In genomic region chr1:11653616-11654570, GRCh38 we compare ENCODE assay signal across 8 cellular contexts. TPM values are rescaled to one million over a fixed set of nuclear protein-coding genes. Genes with fewer than 3 reads are reported as not detected.
A peak's percentile ranks its signal among the peaks of the same experiment; 100 is the strongest.
DNase-seq lines count a peak whose midpoint lies in the region; ATAC-seq and TF ChIP-seq lines count a peak whose summit lies in the region.

FBXO2 (minus strand) TSS chr1:11654429; CDS start chr1:11654340, 89 bp downstream.

- H3K4me1 Mint-ChIP-seq in MCF 10A (ENCODE audit: insufficient read depth, unreplicated experiment): no peaks in the 10 kb centered on the region
- peaks cover 17 to 30% of the 10 kb centered on the region in 2 donors for H3K4me1 Mint-ChIP-seq in stimulated activated naive B cell treated with anti-CD40 and anti-IgM and Interleukin-4, amounts not matched to agents 10 μg/mL and 1 μg/mL and 100 μg/mL, for 72 hours

- H3K27ac Mint-ChIP-seq in MCF 10A (ENCODE audit: low read depth, unreplicated experiment): no peak within 1 kb of the TSS
- H3K27ac Mint-ChIP-seq in stimulated activated naive B cell treated with anti-CD40 and anti-IgM and Interleukin-4, amounts not matched to agents 10 μg/mL and 1 μg/mL and 100 μg/mL, for 72 hours: peak within 1 kb of the TSS; percentile 20

- ATAC-seq in GM18867 (IDR thresholded peaks at IDR 0.05; ENCODE audit: unreplicated experiment) (peak; percentile 21), GM19035 (IDR thresholded peaks at IDR 0.05; ENCODE audit: unreplicated experiment) (no peak), GM18858 (IDR thresholded peaks at IDR 0.05; ENCODE audit: unreplicated experiment) (no peak)
- ATAC-seq in stimulated activated naive B cell treated with anti-CD40 and anti-IgM and Interleukin-4, amounts not matched to agents 10 μg/mL and 1 μg/mL and 100 μg/mL, for 72 hours (replicated peaks): peak; percentile 29 to 47

- H3K36me3 ChIP-seq in HUES6 (ENCODE audit: control insufficient read depth, insufficient read depth, low read length) (peaks cover 20% of the 10 kb centered on the region), kidney epithelial cell (ENCODE audit: control insufficient read depth, insufficient read depth, low read length) (peaks cover 1% of the 10 kb centered on the region)

- peaks cover 53% of the 10 kb centered on the region for H3K27me3 ChIP-seq in HUES6 (ENCODE audit: control insufficient read depth, insufficient read depth, low read length)
- peaks cover 11% of the 10 kb centered on the region for H3K27me3 ChIP-seq in kidney epithelial cell (ENCODE audit: control insufficient read depth, insufficient read depth, low read length)

- intact Hi-C loops in MCF 10A (cut with micrococcal nuclease): no loop called here

- no peaks in the 10 kb centered on the region for H3K9me3 Mint-ChIP-seq in MCF 10A (ENCODE audit: unreplicated experiment)
- H3K9me3 Mint-ChIP-seq in stimulated activated naive B cell treated with anti-CD40 and anti-IgM and Interleukin-4, amounts not matched to agents 10 μg/mL and 1 μg/mL and 100 μg/mL, for 72 hours: no peaks in the 10 kb centered on the region

- no peak within 1 kb of the TSS for H3K27ac ChIP-seq in HUES6 (ENCODE audit: low read depth, low read length)

- BruUV-seq in MCF 10A (replicated peaks; lab: Mats Ljungman, UMichigan): no TSS peak

- H3K4me1 ChIP-seq in HUES6 (ENCODE audit: control insufficient read depth, insufficient read depth, low read length): peaks cover 42% of the 10 kb centered on the region

- TF ChIP-seq CTCF in MCF 10A (IDR thresholded peaks at IDR 0.05; ENCODE audit: unreplicated experiment) (no peak), kidney epithelial cell (IDR thresholded peaks at IDR 0.05; ENCODE audit: insufficient read depth, low read length, poor library complexity, severe bottlenecking) (no peak)

- CTCF ChIA-PET in MCF 10A (lab: Yijun Ruan, JAX): interaction anchor here (0.6 to 4.4 kb wide), 10 partner anchors 10 to 428 kb away, joined by 3 to 28 read pairs (median 4); partner anchors contain the start of gene FBXO6

- H3K27me3 Mint-ChIP-seq in MCF 10A (ENCODE audit: insufficient read depth, unreplicated experiment): no peaks in the 10 kb centered on the region
- peaks cover 5 to 7% of the 10 kb centered on the region in 2 donors for H3K27me3 Mint-ChIP-seq in stimulated activated naive B cell treated with anti-CD40 and anti-IgM and Interleukin-4, amounts not matched to agents 10 μg/mL and 1 μg/mL and 100 μg/mL, for 72 hours

- H3K9me3 ChIP-seq in HUES6 (ENCODE audit: control insufficient read depth, insufficient read depth, low read depth, low read length): no peaks in the 10 kb centered on the region

- H3K9ac ChIP-seq in HUES6 (ENCODE audit: low read length): peak within 1 kb of the TSS; percentile 58

- peaks cover 22% of the 10 kb centered on the region for H3K36me3 Mint-ChIP-seq in MCF 10A (ENCODE audit: insufficient read depth, unreplicated experiment)
- peaks cover 4 to 7% of the 10 kb centered on the region in 2 donors for H3K36me3 Mint-ChIP-seq in stimulated activated naive B cell treated with anti-CD40 and anti-IgM and Interleukin-4, amounts not matched to agents 10 μg/mL and 1 μg/mL and 100 μg/mL, for 72 hours

- peak within 1 kb of the TSS; percentile 83 for H3K4me3 ChIP-seq in HUES6 (ENCODE audit: low read depth, low read length)
- H3K4me3 ChIP-seq in kidney epithelial cell (ENCODE audit: low read depth, low read length): peak within 1 kb of the TSS; percentile 84

- DNase-seq in MCF 10A (ENCODE audit: unreplicated experiment) (peak; percentile 52), kidney epithelial cell (ENCODE audit: low read depth) (no peak), A172 (ENCODE audit: low spot score) (no peak)
- DNase-seq in stimulated activated naive B cell treated with anti-CD40 and anti-IgM and Interleukin-4, amounts not matched to agents 10 μg/mL and 1 μg/mL and 100 μg/mL, for 72 hours: no peak

- peak within 1 kb of the TSS; percentile 76 for H3K4me3 Mint-ChIP-seq in MCF 10A (ENCODE audit: unreplicated experiment)
- H3K4me3 Mint-ChIP-seq in stimulated activated naive B cell treated with anti-CD40 and anti-IgM and Interleukin-4, amounts not matched to agents 10 μg/mL and 1 μg/mL and 100 μg/mL, for 72 hours: peak within 1 kb of the TSS; percentile 80 to 87

- POLR2A ChIA-PET in MCF 10A (lab: Yijun Ruan, JAX): interaction anchor here (0.6 to 2.6 kb wide), 16 partner anchors 11 to 412 kb away, joined by 3 to 19 read pairs (median 4); partner anchors contain the start of genes AGTRAP, CLCN6, FBXO6 and MAD2L2

RNA-seq across cellular contexts. Expression of gene FBXO2, which starts in this region (rescaled TPM):
- total RNA-seq in MCF 10A (2022) (3.3 and 5.3 TPM in 2 replicates), kidney epithelial cell (0.55 and 3.0 TPM in 2 replicates)
- 1.3 and 1.9 TPM in 2 replicates for total RNA-seq in A172 (2014; rRNA removed; shearing (Covaris generic))

Comparison
In these comparisons a context has a peak if more than half of its experiments do, and no peak if none do; other contexts are left out.
1. ATAC-seq: peak in GM18867 (single experiment) and stimulated activated naive B cell treated with anti-CD40 and anti-IgM and Interleukin-4, amounts not matched to agents 10 μg/mL and 1 μg/mL and 100 μg/mL, for 72 hours (2 of 2); none in GM19035 (single experiment) and GM18858 (single experiment).